ENCODE assay signal across 8 cellular contexts in genomic region chr5:55172937-55173695, GRCh38. TPM values are rescaled to one million over a fixed set of nuclear protein-coding genes. Genes with fewer than 3 reads are reported as not detected.
A peak's percentile ranks its signal among the peaks of the same experiment; 100 is the strongest.
DNase-seq lines count a peak whose midpoint lies in the region; ATAC-seq, FAIRE-seq and TF ChIP-seq lines count a peak whose summit lies in the region.

TSS of gene CDC20B (minus strand) at chr5:55173177. CDS start at chr5:55173000, 177 bp downstream.

- FAIRE-seq in A549 (lab: Jason Lieb, UNC) = no peak

- peaks cover 47 to 94% of the 10 kb centered on the region in 2 donors for H3K27me3 ChIP-seq in left lung

- no peak for TF ChIP-seq EP300 in A549 (IDR thresholded peaks at IDR 0.05)

- no peak for TF ChIP-seq RAD21 in A549 (conservative IDR thresholded peaks at IDR 0.05 in 1 of 2, IDR thresholded peaks at IDR 0.05 in 1 of 2)

- no peaks in the 10 kb centered on the region for H3K36me3 ChIP-seq in left lung

- peak; percentile 68 to 76 for DNase-seq in A549 (ENCODE audit: low read depth in 1 of 2, low spot score in 1 of 2)
- DNase-seq in NCI-H2196 (lab: John Stamatoyannopoulos, UW; ENCODE audit: unreplicated experiment) = peak; percentile 72
- DNase-seq in activated CD4-positive, alpha-beta T cell treated with anti-CD3 and anti-CD28 coated beads for 1 hour = peak; percentile 55
- peak; percentile 68 for DNase-seq in choroid plexus epithelial cell (ENCODE audit: low read depth)
- DNase-seq in left lung = peak; percentile 61 to 88
- peak; percentile 65 to 74 for DNase-seq in stimulated activated CD4-positive, alpha-beta T cell treated with anti-CD3 and anti-CD28 coated beads, Interleukin-2, amount 100 ng/mL, for 48 hours

- H3K27ac ChIP-seq in A549 (peak within 1 kb of the TSS; percentile 52 to 66; a peak in 4 of 6 replicates), left lung (no peak within 1 kb of the TSS)

- TF ChIP-seq CTCF in A549 (IDR thresholded peaks at IDR 0.05) = no peak
- TF ChIP-seq CTCF in choroid plexus epithelial cell (conservative IDR thresholded peaks at IDR 0.05; ENCODE audit: low read depth, low read length) = no peak
- no peak for TF ChIP-seq CTCF in left lung (IDR thresholded peaks at IDR 0.05)

- H3K4me3 ChIP-seq in A549 (peak within 1 kb of the TSS; percentile 54), choroid plexus epithelial cell (ENCODE audit: low read depth, low read length) (peak within 1 kb of the TSS; percentile 58), left lung (peak within 1 kb of the TSS; percentile 26 to 47)

- peak; percentile 60 for TF ChIP-seq POLR2A in A549 (IDR thresholded peaks at IDR 0.05; ENCODE audit: low read length)

- under 1% methylated on average over 41 of the region's 69 CpGs for WGBS in A549 (ENCODE audit: missing lambda C conversion rate)

- CTCF ChIA-PET in A549 (lab: Yijun Ruan, JAX) = interaction anchor here (0.6 to 2.0 kb wide), 6 partner anchors 12 to 518 kb away, joined by 3 to 10 read pairs (median 8); partner anchors contain the start of genes CCNO and MTREX

- H3K4me1 ChIP-seq in A549 (peaks cover 23% of the 10 kb centered on the region), left lung (peaks cover 17 to 31% of the 10 kb centered on the region in 2 donors)

- no peaks in the 10 kb centered on the region for H3K9me3 ChIP-seq in A549
- H3K9me3 ChIP-seq in left lung = no peaks in the 10 kb centered on the region

- intact Hi-C loops in left lung (cut with DNase I) = no loop called here

- H3K4me2 ChIP-seq in A549 = peak within 1 kb of the TSS; percentile 98

- POLR2A ChIA-PET in A549 (lab: Yijun Ruan, JAX) = no interaction called here

- ATAC-seq in A549 (peak; percentile 80 to 83), GM18870 (IDR thresholded peaks at IDR 0.05; ENCODE audit: unreplicated experiment) (peak; percentile 37), HG03103 (IDR thresholded peaks at IDR 0.05; ENCODE audit: low read depth, unreplicated experiment) (peak; percentile 85), left lung (peak; percentile 92)

TF ChIP-seq in A549, 52 proteins besides CTCF, POLR2A, EP300 and RAD21:
- TF ChIP-seq ZNF302 (CRISPR knock-in tag; IDR thresholded peaks at IDR 0.05) (no peak), MAZ (IDR thresholded peaks at IDR 0.05; ENCODE audit: borderline replicate concordance, low read depth, low read length) (no peak), SMC3 (IDR thresholded peaks at IDR 0.05) (no peak), CBX8 (IDR thresholded peaks at IDR 0.05) (no peak), JUN (IDR thresholded peaks at IDR 0.05) (no peak), FOSL2 (IDR thresholded peaks at IDR 0.05) (no peak), FOSL2 (CRISPR knock-in tag; IDR thresholded peaks at IDR 0.05) (no peak), USF2 (IDR thresholded peaks at IDR 0.05) (no peak), GATA3 (IDR thresholded peaks at IDR 0.05; ENCODE audit: borderline replicate concordance) (no peak), ZFP36 (IDR thresholded peaks at IDR 0.05; ENCODE audit: borderline replicate concordance, partially characterized antibody) (no peak), NFE2L2 (conservative IDR thresholded peaks at IDR 0.05; ENCODE audit: low read length) (no peak), CHD4 (IDR thresholded peaks at IDR 0.05; ENCODE audit: borderline replicate concordance) (no peak), HOXA7 (CRISPR knock-in tag; IDR thresholded peaks at IDR 0.05) (no peak), HMGXB4 (CRISPR knock-in tag; IDR thresholded peaks at IDR 0.05; ENCODE audit: borderline replicate concordance) (no peak), E2F6 (IDR thresholded peaks at IDR 0.05; ENCODE audit: borderline replicate concordance, low read depth) (peak; percentile 90), CBX2 (IDR thresholded peaks at IDR 0.05; ENCODE audit: borderline replicate concordance, low read depth) (no peak), PBX3 (IDR thresholded peaks at IDR 0.05) (0 out of 2 replicates have a peak, but pooled peaks have one; percentile 20), MAFK (IDR thresholded peaks at IDR 0.05; ENCODE audit: partially characterized antibody) (peak; percentile 91), KDM1A (IDR thresholded peaks at IDR 0.05; ENCODE audit: low read depth) (no peak), ELK1 (IDR thresholded peaks at IDR 0.05; ENCODE audit: low read depth, low read length) (no peak), ZSCAN20 (CRISPR knock-in tag; IDR thresholded peaks at IDR 0.05) (no peak)

RNA-seq across cellular contexts. Expression of gene CDC20B, which starts in this region (rescaled TPM):
- polyA plus RNA-seq in A549 (2011; rRNA removed) = 0.04 and 0.05 TPM in 2 replicates
- 0.01 TPM in 1 of 2 replicates, not detected in the other for polyA plus RNA-seq in A549 (2012; cell fraction: cytosol; rRNA removed)
- 0.02 TPM in 1 of 2 replicates, not detected in the other for polyA plus RNA-seq in A549 (2012; cell fraction: nucleus; rRNA removed)
- polyA plus RNA-seq in A549 (2017; fragmentation: RNase III; extraction: RNeasy Plus Mini Kit Qiagen cat#74134 plus additional on column Dnase treatment) = not detected in 3 replicates
- polyA minus RNA-seq in A549 (2011; rRNA and poly(A)+ RNA removed) = not detected in 2 replicates
- total RNA-seq in left lung = not detected

Comparison
In these comparisons a context has a peak if more than half of its experiments do, and no peak if none do; other contexts are left out.
1. Peak in DNase-seq, ATAC-seq, H3K4me3 ChIP-seq, H3K27ac ChIP-seq and H3K4me2 ChIP-seq in A549; RNA of the gene not detected or under 1 TPM.
2. Peak in DNase-seq, ATAC-seq and H3K4me3 ChIP-seq in left lung; RNA of the gene not detected or under 1 TPM.
3. ATAC-seq: peak in every context shown above with its lines; median percentile 92 in left lung; 85 in HG03103; 82 in A549; 37 in GM18870.